ENCODE assay signal across 8 cellular contexts in genomic region chr18:77899972-77900754, GRCh38.
DNase-seq lines count a peak whose midpoint lies in the region; ATAC-seq and TF ChIP-seq lines count a peak whose summit lies in the region.

No MANE protein-coding gene starts in this region.

- H3K4me3 ChIP-seq in fibroblast of pulmonary artery (replicated peaks; ENCODE audit: low read depth, low read length), result peak overlapping the region; percentile 36
- peak overlapping the region in 1 of 2 donors; percentile 75 for H3K4me3 ChIP-seq in neuronal stem cell (ENCODE audit: low read length in 2 of 2)
- peak overlapping the region in 3 of 4 donors; percentile 28 to 42 (median 29) for H3K4me3 ChIP-seq in tibial nerve

- peak overlapping the region; percentile 90 for H2AFZ ChIP-seq in neuronal stem cell (ENCODE audit: low read length)

- peak overlapping the region; percentile 69 for H3K4me2 ChIP-seq in neuronal stem cell (ENCODE audit: insufficient read depth, low read length, poor library complexity, severe bottlenecking)

- H3K9ac ChIP-seq in neuronal stem cell (ENCODE audit: low read depth, low read length, poor library complexity), result peak overlapping the region; percentile 81

- H2BK15ac ChIP-seq in neuronal stem cell (ENCODE audit: low read length), result peak overlapping the region; percentile 89

- TF ChIP-seq EP300 in tibial nerve (IDR thresholded peaks at IDR 0.05), result no peak

- no peaks in the 10 kb centered on the region for H3K9me3 ChIP-seq in neuronal stem cell (replicated peaks in 1 of 2; ENCODE audit: control insufficient read depth in 2 of 2, insufficient read depth in 1 of 2, low read depth in 1 of 2, low read length in 2 of 2)
- no peaks in the 10 kb centered on the region for H3K9me3 ChIP-seq in tibial nerve

- ATAC-seq in GM18517 (IDR thresholded peaks at IDR 0.05; ENCODE audit: unreplicated experiment) (peak; percentile 98), HG02981 (IDR thresholded peaks at IDR 0.05; ENCODE audit: unreplicated experiment) (peak; percentile 99)

- H2BK5ac ChIP-seq in neuronal stem cell (ENCODE audit: low read length), result no peak overlapping the region

- DNase-seq in NCI-H345 (lab: John Stamatoyannopoulos, UW) (peak; percentile 86), activated T-cell treated with anti-CD3 and anti-CD28 coated beads for 24 hours (ENCODE audit: low read depth) (peak; percentile 40), fibroblast of pulmonary artery (ENCODE audit: low read depth) (peak; percentile 27), neuronal stem cell (ENCODE audit: low spot score) (peak; percentile 51), tibial nerve (ENCODE audit: low spot score in 2 of 2) (no peak)

- H3K23ac ChIP-seq in neuronal stem cell (ENCODE audit: low read depth, low read length, poor library complexity), result peak overlapping the region; percentile 97

- H3K14ac ChIP-seq in neuronal stem cell (ENCODE audit: low read length), result peak overlapping the region; percentile 82

- no peak overlapping the region for H2BK120ac ChIP-seq in neuronal stem cell (ENCODE audit: low read depth, low read length)

- no peak overlapping the region for H2AK5ac ChIP-seq in neuronal stem cell (ENCODE audit: low read depth, low read length)

- no peak overlapping the region for H2BK12ac ChIP-seq in neuronal stem cell (ENCODE audit: low read length)

- TF ChIP-seq CTCF in 22Rv1 (IDR thresholded peaks at IDR 0.05) (peak; percentile 99), fibroblast of pulmonary artery (IDR thresholded peaks at IDR 0.05; ENCODE audit: low read length, missing control alignments) (peak; percentile 44), tibial nerve (IDR thresholded peaks at IDR 0.05) (peak; percentile 64 to 94 (median 84))

- no peak overlapping the region for H3K27ac ChIP-seq in 22Rv1
- H3K27ac ChIP-seq in neuronal stem cell (replicated peaks; ENCODE audit: low read length), result no peak overlapping the region
- H3K27ac ChIP-seq in tibial nerve, result no peak overlapping the region

- H3K4me1 ChIP-seq in neuronal stem cell (ENCODE audit: control insufficient read depth in 2 of 2, insufficient read depth in 1 of 2, low read depth in 1 of 2, low read length in 2 of 2) (peaks cover 0 to 2% of the 10 kb centered on the region in 2 donors), tibial nerve (peaks cover 0 to 9% (median 3%) of the 10 kb centered on the region in 4 donors)

- H3K36me3 ChIP-seq in neuronal stem cell (replicated peaks in 1 of 2; ENCODE audit: control insufficient read depth in 2 of 2, insufficient read depth in 2 of 2, low read length in 2 of 2) (no peaks in the 10 kb centered on the region), tibial nerve (no peaks in the 10 kb centered on the region)

- peaks cover 0 to 12% (median 0%) of the 10 kb centered on the region in 3 experiments for H3K27me3 ChIP-seq in neuronal stem cell (ENCODE audit: control insufficient read depth in 3 of 3, insufficient read depth in 3 of 3, low read depth in 1 of 3, low read length in 3 of 3)
- H3K27me3 ChIP-seq in tibial nerve, result no peaks in the 10 kb centered on the region

- H3K4ac ChIP-seq in neuronal stem cell (ENCODE audit: low read length), result peak overlapping the region; percentile 76

- H3K79me1 ChIP-seq in neuronal stem cell (ENCODE audit: low read depth, low read length), result no peaks in the 10 kb centered on the region

- no CpG with 5 or more reads among the region's 64 CpGs for WGBS in neuronal stem cell (ENCODE audit: extremely low coverage in 2 of 2, insufficient read length in 2 of 2, insufficient replicate concordance in 1 of 2), 2 donors
- WGBS in tibial nerve, 2 donors, result 6 to 7% methylated on average over 53 to 63 of the region's 64 CpGs

- H4K8ac ChIP-seq in neuronal stem cell (ENCODE audit: low read depth, low read length), result peak overlapping the region; percentile 99

- TF ChIP-seq POLR2A in tibial nerve (IDR thresholded peaks at IDR 0.05), result no peak

- H3K18ac ChIP-seq in neuronal stem cell (ENCODE audit: low read length), result peak overlapping the region; percentile 97

- H4K91ac ChIP-seq in neuronal stem cell (ENCODE audit: low read depth, low read length, poor library complexity), result peak overlapping the region; percentile 53

Comparison
In these comparisons a context has a peak if more than half of its experiments do, and no peak if none do; other contexts are left out.
1. CTCF ChIP-seq: peak in every context shown above with its lines; median percentile 99 in 22Rv1; 84 in tibial nerve; 44 in fibroblast of pulmonary artery.
2. DNase-seq: peak in NCI-H345 (single experiment), activated T-cell treated with anti-CD3 and anti-CD28 coated beads for 24 hours (single experiment), fibroblast of pulmonary artery (single experiment) and neuronal stem cell (single experiment); none in tibial nerve (0 of 2).